Comparison of ENCODE assay signal across 22 cellular contexts in the genomic region with DNA sequence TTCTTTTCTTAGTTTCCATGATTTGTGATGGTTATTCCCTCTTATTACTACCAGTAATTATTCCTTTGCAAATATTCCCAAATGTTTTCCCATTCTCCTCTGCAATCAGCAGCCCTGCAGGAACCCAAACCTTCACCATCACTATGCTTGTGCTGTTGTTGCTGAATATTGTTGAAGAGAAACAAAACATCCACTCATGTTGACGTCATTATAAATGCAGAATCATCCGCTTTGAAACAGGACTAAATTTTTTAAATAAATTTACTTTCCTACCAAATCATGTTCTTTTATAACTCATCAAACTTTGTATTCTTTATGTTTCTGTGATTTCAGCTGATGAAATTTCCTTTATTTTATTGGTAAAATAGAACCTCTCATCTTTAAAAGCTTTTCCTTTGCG.
DNase-seq lines count a peak whose midpoint lies in the region; ATAC-seq, FAIRE-seq and TF ChIP-seq lines count a peak whose summit lies in the region.
"Had no signal": no experiment of that assay in that cellular context is flagged by ENCODE, and none has a peak within 500 bp of the region (broad histone marks: within the 10 kb centered on the region; RNA-seq: fewer than 3 reads in every experiment).

No MANE protein-coding gene starts in this region.

- peak overlapping the region; percentile 52 for H3K27ac Mint-ChIP-seq in activated T-cell treated with anti-CD3 and anti-CD28 coated beads, Interleukin-2, amount 50 U/mL, for 72 hours
- no peak overlapping the region for H3K27ac Mint-ChIP-seq in GM23338
- H3K27ac Mint-ChIP-seq: B cell; CD4-positive, alpha-beta T cell; CD8-positive, alpha-beta T cell had no signal

- H3K27me3 Mint-ChIP-seq in activated T-cell treated with anti-CD3 and anti-CD28 coated beads, Interleukin-2, amount 50 U/mL, for 72 hours (ENCODE audit: low read depth), result no peaks in the 10 kb centered on the region
- H3K27me3 Mint-ChIP-seq in GM23338 (ENCODE audit: insufficient read depth, low read depth, poor library complexity), result no peaks in the 10 kb centered on the region
- H3K27me3 Mint-ChIP-seq: B cell; CD4-positive, alpha-beta T cell had no signal

- H3K4me2 ChIP-seq in GM23338, result no peak overlapping the region
- H3K4me2 ChIP-seq: A549; BLaER1 treated with 17β-estradiol and CSF1 and Interleukin-3, amounts not matched to agents 10 nM and 100 nM had no signal

- H3K4me3 Mint-ChIP-seq in activated T-cell treated with anti-CD3 and anti-CD28 coated beads, Interleukin-2, amount 50 U/mL, for 72 hours, result no peak overlapping the region
- H3K4me3 Mint-ChIP-seq in GM23338, result no peak overlapping the region
- H3K4me3 Mint-ChIP-seq: B cell; CD4-positive, alpha-beta T cell; CD8-positive, alpha-beta T cell had no signal

- no peaks in the 10 kb centered on the region for H3K79me2 ChIP-seq in GM23338 (replicated peaks; ENCODE audit: insufficient read depth)

- H3K27me3 ChIP-seq in GM23338 (ENCODE audit: insufficient read depth), result no peaks in the 10 kb centered on the region
- H3K27me3 ChIP-seq: BLaER1 treated with 17β-estradiol and CSF1 and Interleukin-3, amounts not matched to agents 10 nM and 100 nM had no signal

- peak overlapping the region; percentile 63; the same call in 1 of the 2 replicates for H2AFZ ChIP-seq in GM23338

- no peak for DNase-seq in activated T-cell treated with anti-CD3 and anti-CD28 coated beads, Interleukin-2, amount 50 U/mL, for 72 hours
- DNase-seq in activated T-cell treated with anti-CD3 and anti-CD28 coated beads for 4 hours (no peak), GM23338 (ENCODE audit: low spot score) (no peak), cerebellar nuclear complex (lab: John Stamatoyannopoulos, UW) (no peak), germinal center (ENCODE audit: low spot score) (no peak)
- DNase-seq: AML-193; Caco-2; Calu3; CD4-positive, alpha-beta T cell; CD8-positive, alpha-beta T cell; DMS79 treated with DMSO at 0.1 percent for 48 hours; GF-D8 had no signal

- no peak for ATAC-seq in activated T-cell treated with anti-CD3 and anti-CD28 coated beads, Interleukin-2, amount 50 U/mL, for 72 hours (replicated peaks in 1 of 2)
- ATAC-seq in GM23338, result no peak
- ATAC-seq: A549; CD8-positive, alpha-beta T cell had no signal

- H3K4me1 Mint-ChIP-seq in activated T-cell treated with anti-CD3 and anti-CD28 coated beads, Interleukin-2, amount 50 U/mL, for 72 hours (ENCODE audit: low read depth), result no peaks in the 10 kb centered on the region
- H3K4me1 Mint-ChIP-seq in GM23338, result no peaks in the 10 kb centered on the region
- H3K4me1 Mint-ChIP-seq: B cell had no signal

- no peaks in the 10 kb centered on the region for H3K4me1 ChIP-seq in GM23338 (ENCODE audit: insufficient read depth)
- H3K4me1 ChIP-seq: BLaER1 treated with 17β-estradiol and CSF1 and Interleukin-3, amounts not matched to agents 10 nM and 100 nM; Caco-2 had no signal

- H3K27ac ChIP-seq in GM23338 (ENCODE audit: low read depth), result no peak overlapping the region
- H3K27ac ChIP-seq: 22Rv1; A549; BLaER1 treated with 17β-estradiol and CSF1 and Interleukin-3, amounts not matched to agents 10 nM and 100 nM; C4-2B had no signal

- TF ChIP-seq CTCF in GM23338 (conservative IDR thresholded peaks at IDR 0.05; ENCODE audit: low read depth in 2 of 2), result no peak

- no peaks in the 10 kb centered on the region for H4K20me1 ChIP-seq in GM23338 (replicated peaks; ENCODE audit: insufficient read depth)
- H4K20me1 ChIP-seq: BLaER1 treated with 17β-estradiol and CSF1 and Interleukin-3, amounts not matched to agents 10 nM and 100 nM had no signal

- peak; percentile 47 for FAIRE-seq in TTC549 (lab: Jason Lieb, UNC)
- FAIRE-seq: A549, D721Med, G401.6, GM12891, GM19239 had no signal

- H3K9me2 ChIP-seq in GM23338 (ENCODE audit: insufficient read depth), result no peaks in the 10 kb centered on the region

- H3K4me3 ChIP-seq in GM23338, result no peak overlapping the region
- H3K4me3 ChIP-seq: A549; BLaER1 treated with 17β-estradiol and CSF1 and Interleukin-3, amounts not matched to agents 10 nM and 100 nM had no signal

- H3K9me3 Mint-ChIP-seq in activated T-cell treated with anti-CD3 and anti-CD28 coated beads, Interleukin-2, amount 50 U/mL, for 72 hours, result peaks cover 2 to 4% of the 10 kb centered on the region in 2 donors
- H3K9me3 Mint-ChIP-seq in GM23338, result no peaks in the 10 kb centered on the region
- H3K9me3 Mint-ChIP-seq: CD4-positive, alpha-beta T cell; CD8-positive, alpha-beta T cell had no signal

- H3K36me3 Mint-ChIP-seq in activated T-cell treated with anti-CD3 and anti-CD28 coated beads, Interleukin-2, amount 50 U/mL, for 72 hours (ENCODE audit: insufficient read depth in 2 of 2), result no peaks in the 10 kb centered on the region
- no peaks in the 10 kb centered on the region for H3K36me3 Mint-ChIP-seq in GM23338 (ENCODE audit: low read depth)
- H3K36me3 Mint-ChIP-seq: CD8-positive, alpha-beta T cell had no signal

- no peaks in the 10 kb centered on the region for H3K36me3 ChIP-seq in GM23338 (ENCODE audit: insufficient read depth)
- H3K36me3 ChIP-seq: BLaER1 treated with 17β-estradiol and CSF1 and Interleukin-3, amounts not matched to agents 10 nM and 100 nM had no signal

- no peaks in the 10 kb centered on the region for H3F3A ChIP-seq in GM23338 (replicated peaks; ENCODE audit: low read depth)

TF ChIP-seq in GM23338, 12 proteins besides CTCF, POLR2A, EP300 and RAD21:
- no peak for TF ChIP-seq ETS1 (IDR thresholded peaks at IDR 0.05)
- no peak for TF ChIP-seq EZH2 (IDR thresholded peaks at IDR 0.05; ENCODE audit: low read depth, unreplicated experiment)
- TF ChIP-seq EZH2phosphoT487 (IDR thresholded peaks at IDR 0.05; ENCODE audit: unreplicated experiment), result no peak
- TF ChIP-seq JUNB (IDR thresholded peaks at IDR 0.05; ENCODE audit: unreplicated experiment), result no peak
- no peak for TF ChIP-seq ZNF331 (CRISPR knock-in tag; IDR thresholded peaks at IDR 0.05; ENCODE audit: low read depth)
- TF ChIP-seq POLR2AphosphoS5 (IDR thresholded peaks at IDR 0.05; ENCODE audit: low read depth), result no peak
- TF ChIP-seq NANOG (IDR thresholded peaks at IDR 0.05; ENCODE audit: borderline replicate concordance), result no peak
